In the genomic region with DNA sequence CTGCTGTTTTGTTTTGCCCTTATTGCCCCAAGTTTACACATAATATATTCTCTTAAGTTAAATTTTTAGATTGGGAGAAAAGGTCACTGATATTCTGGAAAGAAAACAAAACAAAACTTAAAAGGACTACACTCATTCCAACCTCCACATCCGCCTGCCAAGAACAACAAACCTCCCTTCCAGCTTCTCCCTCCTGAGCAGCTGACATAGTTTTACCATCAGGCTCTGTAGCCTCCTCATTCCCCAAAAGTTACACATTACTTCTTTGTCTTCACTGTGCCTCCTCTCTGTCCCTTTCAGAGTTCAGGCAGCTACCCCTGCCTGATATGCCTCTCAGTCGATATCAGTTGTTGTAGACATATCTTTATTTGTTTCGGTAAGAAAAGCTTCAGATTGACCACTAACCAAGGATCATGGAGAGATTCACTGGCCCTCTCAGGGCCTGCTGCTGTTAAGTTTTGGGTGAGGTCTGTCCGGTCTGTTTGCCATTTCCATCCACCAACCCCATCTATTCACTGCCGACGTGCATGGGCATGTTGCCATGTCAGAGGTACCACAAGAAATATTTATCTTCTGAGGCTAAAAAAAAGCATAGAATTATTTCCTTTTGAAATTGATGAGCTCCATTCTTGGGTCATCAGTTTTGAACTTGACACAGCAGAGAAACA, we compare ENCODE assay signal across 13 cellular contexts.
DNase-seq lines count a peak whose midpoint lies in the region; ATAC-seq and TF ChIP-seq lines count a peak whose summit lies in the region.
"Had no signal": no experiment of that assay in that cellular context is flagged by ENCODE, and none has a peak within 500 bp of the region (broad histone marks: within the 10 kb centered on the region; RNA-seq: fewer than 3 reads in every experiment).

No MANE protein-coding gene starts in this region.

- POLR2A ChIA-PET in HEK293 (lab: Yijun Ruan, JAX) (no interaction called here), OCI-LY7 (lab: Charles Lee) (no interaction called here)
- POLR2A ChIA-PET in naive thymus-derived CD4-positive, alpha-beta T cell (lab: Charles Lee): interaction anchor here (0.6 kb wide), 1 partner anchor 12 kb away, joined by 3 read pairs; no protein-coding TSS in a partner anchor

- H3K9me2 ChIP-seq in OCI-LY7 (ENCODE audit: insufficient read depth, low read length): no peaks in the 10 kb centered on the region

- H3K4me3 ChIP-seq in HEK293 (ENCODE audit: low read depth, low read length) (no peak overlapping the region), mammary epithelial cell (replicated peaks in 1 of 3; ENCODE audit: insufficient read depth in 1 of 3, low read depth in 2 of 3, low read length in 3 of 3) (no peak overlapping the region), right cardiac atrium (ENCODE audit: low read length) (no peak overlapping the region), OCI-LY7 (ENCODE audit: low read depth, low read length, poor library complexity, severe bottlenecking) (no peak overlapping the region)
- H3K4me3 ChIP-seq in naive thymus-derived CD4-positive, alpha-beta T cell (ENCODE audit: low read length): no peak overlapping the region

- H4K20me1 ChIP-seq in mammary epithelial cell (ENCODE audit: insufficient read depth, low read length) (no peaks in the 10 kb centered on the region), OCI-LY7 (ENCODE audit: insufficient read depth, low read length) (no peaks in the 10 kb centered on the region)

- dilution Hi-C loops in mammary epithelial cell (cut with HindIII; ENCODE audit: low sequenced_read_pairs): no loop called here

- peaks cover 0 to 6% (median 0%) of the 10 kb centered on the region in 11 donors for H3K9me3 Mint-ChIP-seq in naive thymus-derived CD4-positive, alpha-beta T cell
- peaks cover 2% of the 10 kb centered on the region for H3K9me3 Mint-ChIP-seq in stimulated activated effector memory CD8-positive, alpha-beta T cell treated with anti-CD3 and anti-CD28 coated beads, Interleukin-12 subunit alpha, Interleukin-12 subunit beta, amount 100 ng/mL, for 72 hours
- H3K9me3 Mint-ChIP-seq: activated naive CD8-positive, alpha-beta T cell treated with anti-CD3 and anti-CD28 coated beads, Interleukin-2, amount 10 ng/mL, durations not matched to agents 7 days and 5 days; stimulated activated naive B cell treated with anti-CD40 and anti-IgM and Interleukin-4, amounts not matched to agents 10 μg/mL and 1 μg/mL and 100 μg/mL, for 72 hours had no signal

- peak; percentile 70 to 89 for ATAC-seq in right cardiac atrium
- no peak for ATAC-seq in naive thymus-derived CD4-positive, alpha-beta T cell
- no peak for ATAC-seq in stimulated activated effector memory CD8-positive, alpha-beta T cell treated with anti-CD3 and anti-CD28 coated beads, Interleukin-12 subunit alpha, Interleukin-12 subunit beta, amount 100 ng/mL, for 72 hours
- ATAC-seq: effector memory CD8-positive, alpha-beta T cell; stimulated activated naive B cell treated with anti-CD40 and anti-IgM and Interleukin-4, amounts not matched to agents 10 μg/mL and 1 μg/mL and 100 μg/mL, for 72 hours had no signal

- H3K27me3 ChIP-seq in mammary epithelial cell (ENCODE audit: insufficient read depth, low read length) (no peaks in the 10 kb centered on the region), right cardiac atrium (ENCODE audit: control insufficient read depth, insufficient read depth) (no peaks in the 10 kb centered on the region)
- no peaks in the 10 kb centered on the region for H3K27me3 ChIP-seq in naive thymus-derived CD4-positive, alpha-beta T cell (ENCODE audit: control insufficient read depth in 2 of 2, insufficient read depth in 2 of 2, low read length in 2 of 2)

- H3K4me1 Mint-ChIP-seq in naive thymus-derived CD4-positive, alpha-beta T cell: no peaks in the 10 kb centered on the region
- H3K4me1 Mint-ChIP-seq in stimulated activated effector memory CD8-positive, alpha-beta T cell treated with anti-CD3 and anti-CD28 coated beads, Interleukin-12 subunit alpha, Interleukin-12 subunit beta, amount 100 ng/mL, for 72 hours: no peaks in the 10 kb centered on the region
- H3K4me1 Mint-ChIP-seq: activated naive CD8-positive, alpha-beta T cell treated with anti-CD3 and anti-CD28 coated beads, Interleukin-2, amount 10 ng/mL, durations not matched to agents 7 days and 5 days; stimulated activated naive B cell treated with anti-CD40 and anti-IgM and Interleukin-4, amounts not matched to agents 10 μg/mL and 1 μg/mL and 100 μg/mL, for 72 hours had no signal

- BruUV-seq in mammary epithelial cell (replicated peaks; lab: Mats Ljungman, UMichigan) (no TSS peak), OCI-LY7 (replicated peaks; lab: Mats Ljungman, UMichigan) (no TSS peak)

- H3K27ac Mint-ChIP-seq in naive thymus-derived CD4-positive, alpha-beta T cell: no peak overlapping the region
- H3K27ac Mint-ChIP-seq in stimulated activated effector memory CD8-positive, alpha-beta T cell treated with anti-CD3 and anti-CD28 coated beads, Interleukin-12 subunit alpha, Interleukin-12 subunit beta, amount 100 ng/mL, for 72 hours: no peak overlapping the region
- H3K27ac Mint-ChIP-seq: activated naive CD8-positive, alpha-beta T cell treated with anti-CD3 and anti-CD28 coated beads, Interleukin-2, amount 10 ng/mL, durations not matched to agents 7 days and 5 days; effector memory CD8-positive, alpha-beta T cell; stimulated activated naive B cell treated with anti-CD40 and anti-IgM and Interleukin-4, amounts not matched to agents 10 μg/mL and 1 μg/mL and 100 μg/mL, for 72 hours had no signal

- DNase-seq in mammary epithelial cell (peak; percentile 37), right cardiac atrium (peak in 2 of 3 donors; percentile 47 to 57), renal cortical epithelial cell (ENCODE audit: low read depth) (peak; percentile 33), OCI-LY7 (ENCODE audit: low spot score) (no peak), activated T-cell treated with anti-CD3 and anti-CD28 coated beads for 4 hours (no peak)
- DNase-seq in naive thymus-derived CD4-positive, alpha-beta T cell: no peak
- no peak for DNase-seq in stimulated activated effector memory CD8-positive, alpha-beta T cell treated with anti-CD3 and anti-CD28 coated beads, Interleukin-12 subunit alpha, Interleukin-12 subunit beta, amount 100 ng/mL, for 72 hours (ENCODE audit: low spot score in 2 of 2)
- DNase-seq: activated naive CD8-positive, alpha-beta T cell treated with anti-CD3 and anti-CD28 coated beads, Interleukin-2, amount 10 ng/mL, durations not matched to agents 7 days and 5 days; effector memory CD8-positive, alpha-beta T cell; NCI-H1092 treated with DMSO at 0.1 percent for 48 hours; stimulated activated naive B cell treated with anti-CD40 and anti-IgM and Interleukin-4, amounts not matched to agents 10 μg/mL and 1 μg/mL and 100 μg/mL, for 72 hours had no signal

- in situ Hi-C loops in mammary epithelial cell (cut with MboI; ENCODE audit: low sequenced_read_pairs in 2 of 2): no loop called here

- H3K79me2 ChIP-seq in mammary epithelial cell (ENCODE audit: insufficient read depth, low read length) (no peaks in the 10 kb centered on the region), OCI-LY7 (ENCODE audit: insufficient read depth, low read depth, low read length) (no peaks in the 10 kb centered on the region)

- H3K27me3 Mint-ChIP-seq in naive thymus-derived CD4-positive, alpha-beta T cell: peaks cover 0 to 17% (median 5%) of the 10 kb centered on the region in 5 donors
- H3K27me3 Mint-ChIP-seq: activated naive CD8-positive, alpha-beta T cell treated with anti-CD3 and anti-CD28 coated beads, Interleukin-2, amount 10 ng/mL, durations not matched to agents 7 days and 5 days; effector memory CD8-positive, alpha-beta T cell; stimulated activated naive B cell treated with anti-CD40 and anti-IgM and Interleukin-4, amounts not matched to agents 10 μg/mL and 1 μg/mL and 100 μg/mL, for 72 hours had no signal

- H3K4me1 ChIP-seq in HEK293 (ENCODE audit: control insufficient read depth, insufficient read depth, low read length): no peaks in the 10 kb centered on the region; the same call in 1 of the 2 replicates
- H3K4me1 ChIP-seq in mammary epithelial cell (ENCODE audit: insufficient read depth, low read length): peaks cover 18% of the 10 kb centered on the region
- H3K4me1 ChIP-seq in right cardiac atrium (ENCODE audit: control insufficient read depth, insufficient read depth, low read length): peaks cover 3% of the 10 kb centered on the region
- no peaks in the 10 kb centered on the region for H3K4me1 ChIP-seq in naive thymus-derived CD4-positive, alpha-beta T cell (ENCODE audit: control insufficient read depth in 2 of 2, insufficient read depth in 2 of 2, low read length in 2 of 2)
- no peaks in the 10 kb centered on the region for H3K4me1 ChIP-seq in OCI-LY7 (ENCODE audit: insufficient read depth, low read length, poor library complexity, severe bottlenecking)

- no peaks in the 10 kb centered on the region for H3K36me3 Mint-ChIP-seq in naive thymus-derived CD4-positive, alpha-beta T cell
- H3K36me3 Mint-ChIP-seq in stimulated activated effector memory CD8-positive, alpha-beta T cell treated with anti-CD3 and anti-CD28 coated beads, Interleukin-12 subunit alpha, Interleukin-12 subunit beta, amount 100 ng/mL, for 72 hours: no peaks in the 10 kb centered on the region
- H3K36me3 Mint-ChIP-seq: activated naive CD8-positive, alpha-beta T cell treated with anti-CD3 and anti-CD28 coated beads, Interleukin-2, amount 10 ng/mL, durations not matched to agents 7 days and 5 days; stimulated activated naive B cell treated with anti-CD40 and anti-IgM and Interleukin-4, amounts not matched to agents 10 μg/mL and 1 μg/mL and 100 μg/mL, for 72 hours had no signal

- H3K9ac ChIP-seq in mammary epithelial cell (ENCODE audit: insufficient read depth, low read length): no peak overlapping the region

- H3K4me3 Mint-ChIP-seq in naive thymus-derived CD4-positive, alpha-beta T cell: no peak overlapping the region
- no peak overlapping the region for H3K4me3 Mint-ChIP-seq in stimulated activated effector memory CD8-positive, alpha-beta T cell treated with anti-CD3 and anti-CD28 coated beads, Interleukin-12 subunit alpha, Interleukin-12 subunit beta, amount 100 ng/mL, for 72 hours
- H3K4me3 Mint-ChIP-seq: activated naive CD8-positive, alpha-beta T cell treated with anti-CD3 and anti-CD28 coated beads, Interleukin-2, amount 10 ng/mL, durations not matched to agents 7 days and 5 days; effector memory CD8-positive, alpha-beta T cell; stimulated activated naive B cell treated with anti-CD40 and anti-IgM and Interleukin-4, amounts not matched to agents 10 μg/mL and 1 μg/mL and 100 μg/mL, for 72 hours had no signal

- no peak overlapping the region for H3K27ac ChIP-seq in HEK293 (ENCODE audit: extremely low read depth, low read depth, low read length)
- no peak overlapping the region for H3K27ac ChIP-seq in mammary epithelial cell (ENCODE audit: insufficient read depth, low read depth, low read length)
- peak overlapping the region; percentile 56 for H3K27ac ChIP-seq in right cardiac atrium (ENCODE audit: low read length)
- no peak overlapping the region for H3K27ac ChIP-seq in naive thymus-derived CD4-positive, alpha-beta T cell (ENCODE audit: low read depth, low read length)
- H3K27ac ChIP-seq in OCI-LY7 (ENCODE audit: low read depth, low read length, poor library complexity, severe bottlenecking): no peak overlapping the region
- H3K27ac ChIP-seq: C4-2B had no signal

- H2AFZ ChIP-seq in mammary epithelial cell (ENCODE audit: low read depth, low read length) (peak overlapping the region; percentile 89), OCI-LY7 (ENCODE audit: low read length) (no peak overlapping the region)

- intact Hi-C loops in mammary epithelial cell (cut with micrococcal nuclease): no loop called here
- intact Hi-C loops in right cardiac atrium (cut with DNase I): loop anchor here in 1 of 4 donors (5.0 kb wide), 1 partner anchor 154 kb away; no protein-coding TSS in a partner anchor
- intact Hi-C loops in naive thymus-derived CD4-positive, alpha-beta T cell (cut with micrococcal nuclease): no loop called here
- intact Hi-C loops in OCI-LY7 (cut with micrococcal nuclease; ENCODE audit: unreplicated experiment): no loop called here

- H3K36me3 ChIP-seq in HEK293 (ENCODE audit: control insufficient read depth in 2 of 2, insufficient read depth in 1 of 2, low read length in 2 of 2) (no peaks in the 10 kb centered on the region), mammary epithelial cell (ENCODE audit: insufficient read depth, low read length) (no peaks in the 10 kb centered on the region), OCI-LY7 (ENCODE audit: insufficient read depth, low read length) (no peaks in the 10 kb centered on the region)
- no peaks in the 10 kb centered on the region for H3K36me3 ChIP-seq in naive thymus-derived CD4-positive, alpha-beta T cell (ENCODE audit: control insufficient read depth in 2 of 3, insufficient read depth in 3 of 3, low read length in 3 of 3)

- CTCF ChIA-PET in HEK293 (lab: Yijun Ruan, JAX): no interaction called here
- CTCF ChIA-PET in mammary epithelial cell (lab: Charles Lee; ENCODE audit: low non-redundant PET): no interaction called here
- CTCF ChIA-PET in naive thymus-derived CD4-positive, alpha-beta T cell (lab: Charles Lee): no interaction called here
- CTCF ChIA-PET in OCI-LY7 (lab: Charles Lee; ENCODE audit: unreplicated experiment): no interaction called here

- H3K9me3 ChIP-seq in HEK293 (ENCODE audit: control insufficient read depth, insufficient read depth, low read depth, low read length) (no peaks in the 10 kb centered on the region), mammary epithelial cell (replicated peaks; ENCODE audit: insufficient read depth, low read length) (no peaks in the 10 kb centered on the region), right cardiac atrium (ENCODE audit: control insufficient read depth, low read length) (no peaks in the 10 kb centered on the region), OCI-LY7 (ENCODE audit: low read length) (no peaks in the 10 kb centered on the region)
- no peaks in the 10 kb centered on the region for H3K9me3 ChIP-seq in naive thymus-derived CD4-positive, alpha-beta T cell (ENCODE audit: control insufficient read depth in 2 of 3, low read length in 3 of 3)

- TF ChIP-seq CTCF in HEK293 (tag by site-specific recombination; IDR thresholded peaks at IDR 0.05) (no peak), mammary epithelial cell (conservative IDR thresholded peaks at IDR 0.05 in 1 of 2, IDR thresholded peaks at IDR 0.05 in 1 of 2; ENCODE audit: extremely low read depth in 1 of 2, insufficient read depth in 1 of 2, low read depth in 1 of 2, low read length in 2 of 2) (no peak), OCI-LY7 (conservative IDR thresholded peaks at IDR 0.05; ENCODE audit: low read length) (no peak)

- 37% methylated on average over 6 of the region's 6 CpGs for WGBS in mammary epithelial cell (ENCODE audit: low coverage, missing lambda C conversion rate)
- 54% methylated on average over 6 of the region's 6 CpGs for WGBS in right cardiac atrium

- H3K4me2 ChIP-seq in mammary epithelial cell (ENCODE audit: insufficient read depth, low read depth, low read length): peak overlapping the region; percentile 25
- H3K4me2 ChIP-seq in OCI-LY7 (ENCODE audit: low read length): no peak overlapping the region

Comparison
In these comparisons a context has a peak if more than half of its experiments do, and no peak if none do; other contexts are left out.
1. DNase-seq: peak in mammary epithelial cell (single experiment), right cardiac atrium (2 of 3) and renal cortical epithelial cell (single experiment); none in naive thymus-derived CD4-positive, alpha-beta T cell (0 of 9), OCI-LY7 (single experiment), stimulated activated effector memory CD8-positive, alpha-beta T cell treated with anti-CD3 and anti-CD28 coated beads, Interleukin-12 subunit alpha, Interleukin-12 subunit beta, amount 100 ng/mL, for 72 hours (0 of 2) and activated T-cell treated with anti-CD3 and anti-CD28 coated beads for 4 hours (single experiment).
2. ATAC-seq: peak in right cardiac atrium (2 of 2); none in naive thymus-derived CD4-positive, alpha-beta T cell (single experiment) and stimulated activated effector memory CD8-positive, alpha-beta T cell treated with anti-CD3 and anti-CD28 coated beads, Interleukin-12 subunit alpha, Interleukin-12 subunit beta, amount 100 ng/mL, for 72 hours (single experiment).